Comparison of ENCODE assay signal across 23 cellular contexts in genomic region chr16:48497932-48498760, GRCh38.
DNase-seq lines count a peak whose midpoint lies in the region; ATAC-seq, FAIRE-seq and TF ChIP-seq lines count a peak whose summit lies in the region.
"Had no signal": no experiment of that assay in that cellular context is flagged by ENCODE, and none has a peak within 500 bp of the region (broad histone marks: within the 10 kb centered on the region; RNA-seq: fewer than 3 reads in every experiment).

No MANE protein-coding gene starts in this region.

- peak in 1 of 2 donors; percentile 34 for TF ChIP-seq RAD21 in liver (IDR thresholded peaks at IDR 0.05)

- H3K36me3 ChIP-seq in breast epithelium (no peaks in the 10 kb centered on the region), mammary epithelial cell (ENCODE audit: insufficient read depth, low read length) (no peaks in the 10 kb centered on the region), bronchial epithelial cell (ENCODE audit: control insufficient read depth, insufficient read depth, low read length) (no peaks in the 10 kb centered on the region), liver (ENCODE audit: control insufficient read depth in 4 of 4, insufficient read depth in 3 of 4, low read depth in 1 of 4, low read length in 3 of 4) (no peaks in the 10 kb centered on the region), stomach (no peaks in the 10 kb centered on the region)
- H3K36me3 ChIP-seq: heart right ventricle had no signal

- H3K9me3 ChIP-seq in breast epithelium (no peaks in the 10 kb centered on the region), mammary epithelial cell (replicated peaks; ENCODE audit: insufficient read depth, low read length) (no peaks in the 10 kb centered on the region), liver (ENCODE audit: control insufficient read depth in 4 of 4, low read length in 3 of 4) (no peaks in the 10 kb centered on the region), stomach (peaks cover 0 to 4% (median 0%) of the 10 kb centered on the region in 4 donors)
- H3K9me3 ChIP-seq: SK-N-SH had no signal

- TF ChIP-seq POLR2A in breast epithelium (IDR thresholded peaks at IDR 0.05) (no peak), stomach (IDR thresholded peaks at IDR 0.05) (no peak), erythroblast (IDR thresholded peaks at IDR 0.05; ENCODE audit: low read length) (no peak)

- no peak for ATAC-seq in HG03280 (IDR thresholded peaks at IDR 0.05; ENCODE audit: unreplicated experiment)
- ATAC-seq in activated CD8-positive, alpha-beta T cell treated with anti-CD3 and anti-CD28 coated beads for 36 hours, result no peak
- ATAC-seq: left colon had no signal

- H3K4me3 ChIP-seq in breast epithelium (no peak overlapping the region), mammary epithelial cell (replicated peaks in 1 of 3; ENCODE audit: insufficient read depth in 1 of 3, low read depth in 2 of 3, low read length in 3 of 3) (no peak overlapping the region), bronchial epithelial cell (ENCODE audit: low read depth, low read length) (no peak overlapping the region), liver (ENCODE audit: low read depth in 1 of 3, low read length in 3 of 3) (no peak overlapping the region), stomach (no peak overlapping the region)
- H3K4me3 ChIP-seq: heart right ventricle had no signal

- H3K79me2 ChIP-seq in mammary epithelial cell (ENCODE audit: insufficient read depth, low read length), result no peaks in the 10 kb centered on the region

- in situ Hi-C loops in mammary epithelial cell (cut with MboI; ENCODE audit: low sequenced_read_pairs in 2 of 2), result no loop called here

- no peak for DNase-seq in breast epithelium (ENCODE audit: low spot score in 2 of 2)
- no peak for DNase-seq in mammary epithelial cell
- DNase-seq in bronchial epithelial cell (ENCODE audit: low read depth), result peak; percentile 52
- peak; percentile 36 for DNase-seq in stomach
- no peak for DNase-seq in erythroblast (lab: John Stamatoyannopoulos, UW)
- no peak for DNase-seq in activated CD8-positive, alpha-beta T cell treated with anti-CD3 and anti-CD28 coated beads for 36 hours
- DNase-seq: activated CD4-positive, alpha-beta T cell treated with anti-CD3 and anti-CD28 coated beads, Interleukin-2, amount 10 ng/mL, durations not matched to agents 7 days and 5 days; activated naive CD4-positive, alpha-beta T cell treated with anti-CD3 and anti-CD28 coated beads, Interleukin-2, amount 10 ng/mL, durations not matched to agents 7 days and 5 days; central memory CD4-positive, alpha-beta T cell; COR-L47; DMS79 treated with DMSO at 0.1 percent for 48 hours; heart right ventricle; left colon; NCI-H187 treated with DMSO at 0.1 percent for 48 hours; RPMI8226; SK-N-SH; T-helper 2 cell had no signal

- 68% methylated on average over 7 of the region's 7 CpGs for WGBS in mammary epithelial cell (ENCODE audit: low coverage, missing lambda C conversion rate)
- WGBS in liver, result 38% methylated on average over 7 of the region's 7 CpGs
- WGBS in stomach, 5 donors, result 46 to 88% (median 66%) methylated on average over 2 to 7 of the region's 7 CpGs

- H3K9ac ChIP-seq in mammary epithelial cell (ENCODE audit: insufficient read depth, low read length) (no peak overlapping the region), liver (ENCODE audit: low read depth in 1 of 2, low read length in 2 of 2) (peak overlapping the region in 1 of 2 donors; percentile 36)
- H3K9ac ChIP-seq: SK-N-SH had no signal

- H3K4me1 Mint-ChIP-seq in activated CD8-positive, alpha-beta T cell treated with anti-CD3 and anti-CD28 coated beads for 36 hours (ENCODE audit: low read depth), result no peaks in the 10 kb centered on the region
- H3K4me1 Mint-ChIP-seq: activated CD4-positive, alpha-beta T cell treated with anti-CD3 and anti-CD28 coated beads, Interleukin-2, amount 10 ng/mL, durations not matched to agents 7 days and 5 days; activated naive CD4-positive, alpha-beta T cell treated with anti-CD3 and anti-CD28 coated beads, Interleukin-2, amount 10 ng/mL, durations not matched to agents 7 days and 5 days had no signal

- no peaks in the 10 kb centered on the region for H3K27me3 Mint-ChIP-seq in activated CD8-positive, alpha-beta T cell treated with anti-CD3 and anti-CD28 coated beads for 36 hours
- H3K27me3 Mint-ChIP-seq: activated CD4-positive, alpha-beta T cell treated with anti-CD3 and anti-CD28 coated beads, Interleukin-2, amount 10 ng/mL, durations not matched to agents 7 days and 5 days; activated naive CD4-positive, alpha-beta T cell treated with anti-CD3 and anti-CD28 coated beads, Interleukin-2, amount 10 ng/mL, durations not matched to agents 7 days and 5 days; B cell; natural killer cell treated with Interleukin-12 subunit alpha and Interleukin-12 subunit beta and Interleukin-15 and Interleukin-18, amount 100 ng/mL, for 72 hours; progenitor cell of endocrine pancreas had no signal

- H3K27ac ChIP-seq in breast epithelium (peak overlapping the region; percentile 74 to 91), mammary epithelial cell (ENCODE audit: insufficient read depth, low read depth, low read length) (no peak overlapping the region), liver (ENCODE audit: low read depth in 1 of 2, low read length in 2 of 2) (peak overlapping the region; percentile 74 to 89), stomach (peak overlapping the region in 2 of 5 donors; percentile 63 to 71)

- H3K36me3 Mint-ChIP-seq in activated CD8-positive, alpha-beta T cell treated with anti-CD3 and anti-CD28 coated beads for 36 hours (ENCODE audit: low read depth), result no peaks in the 10 kb centered on the region
- H3K36me3 Mint-ChIP-seq: activated naive CD4-positive, alpha-beta T cell treated with anti-CD3 and anti-CD28 coated beads, Interleukin-2, amount 10 ng/mL, durations not matched to agents 7 days and 5 days; natural killer cell treated with Interleukin-12 subunit alpha and Interleukin-12 subunit beta and Interleukin-15 and Interleukin-18, amount 100 ng/mL, for 72 hours had no signal

- no peak for TF ChIP-seq CTCF in breast epithelium (IDR thresholded peaks at IDR 0.05)
- no peak for TF ChIP-seq CTCF in mammary epithelial cell (conservative IDR thresholded peaks at IDR 0.05 in 1 of 2, IDR thresholded peaks at IDR 0.05 in 1 of 2; ENCODE audit: extremely low read depth in 1 of 2, insufficient read depth in 1 of 2, low read depth in 1 of 2, low read length in 2 of 2)
- TF ChIP-seq CTCF in bronchial epithelial cell (IDR thresholded peaks at IDR 0.05; ENCODE audit: insufficient read depth, low read length, severe bottlenecking), result no peak
- TF ChIP-seq CTCF in liver (IDR thresholded peaks at IDR 0.05; ENCODE audit: low read depth, low read length, missing input control), result no peak
- no peak for TF ChIP-seq CTCF in stomach (IDR thresholded peaks at IDR 0.05)
- TF ChIP-seq CTCF in activated CD8-positive, alpha-beta T cell treated with anti-CD3 and anti-CD28 coated beads for 36 hours (IDR thresholded peaks at IDR 0.05), result no peak

- FAIRE-seq in bronchial epithelial cell (lab: Jason Lieb, UNC), result no peak
- FAIRE-seq: A204.1 had no signal

- H3K4me3 Mint-ChIP-seq in activated CD8-positive, alpha-beta T cell treated with anti-CD3 and anti-CD28 coated beads for 36 hours, result no peak overlapping the region
- H3K4me3 Mint-ChIP-seq: activated CD4-positive, alpha-beta T cell treated with anti-CD3 and anti-CD28 coated beads, Interleukin-2, amount 10 ng/mL, durations not matched to agents 7 days and 5 days; activated naive CD4-positive, alpha-beta T cell treated with anti-CD3 and anti-CD28 coated beads, Interleukin-2, amount 10 ng/mL, durations not matched to agents 7 days and 5 days; B cell; natural killer cell treated with Interleukin-12 subunit alpha and Interleukin-12 subunit beta and Interleukin-15 and Interleukin-18, amount 100 ng/mL, for 72 hours had no signal

- H3K9me3 Mint-ChIP-seq in activated CD8-positive, alpha-beta T cell treated with anti-CD3 and anti-CD28 coated beads for 36 hours, result peaks cover 5% of the 10 kb centered on the region

- H3K27me3 ChIP-seq in breast epithelium (no peaks in the 10 kb centered on the region), mammary epithelial cell (ENCODE audit: insufficient read depth, low read length) (no peaks in the 10 kb centered on the region), bronchial epithelial cell (ENCODE audit: control insufficient read depth, insufficient read depth, low read length) (no peaks in the 10 kb centered on the region), liver (ENCODE audit: control insufficient read depth in 4 of 4, insufficient read depth in 4 of 4, low read length in 3 of 4) (no peaks in the 10 kb centered on the region), stomach (no peaks in the 10 kb centered on the region)
- H3K27me3 ChIP-seq: heart right ventricle had no signal

- BruUV-seq in mammary epithelial cell (replicated peaks; lab: Mats Ljungman, UMichigan), result no TSS peak

- H3K4me1 ChIP-seq in breast epithelium (peaks cover 5 to 8% of the 10 kb centered on the region in 2 donors), mammary epithelial cell (ENCODE audit: insufficient read depth, low read length) (no peaks in the 10 kb centered on the region), liver (ENCODE audit: control insufficient read depth in 4 of 4, insufficient read depth in 4 of 4, low read length in 3 of 4) (peaks cover 10 to 22% (median 14%) of the 10 kb centered on the region in 4 donors), stomach (peaks cover 0 to 35% (median 21%) of the 10 kb centered on the region in 4 donors)

- dilution Hi-C loops in mammary epithelial cell (cut with HindIII; ENCODE audit: low sequenced_read_pairs), result loop anchor here (5.0 kb wide), 1 partner anchor 51 kb away; no protein-coding TSS in a partner anchor

- intact Hi-C loops in breast epithelium (cut with DNase I; ENCODE audit: low total_unique reads), result no loop called here
- intact Hi-C loops in mammary epithelial cell (cut with micrococcal nuclease), result no loop called here
- intact Hi-C loops in stomach (cut with DNase I; ENCODE audit: low total_unique reads), result no loop called here
- intact Hi-C loops in activated CD8-positive, alpha-beta T cell treated with anti-CD3 and anti-CD28 coated beads for 36 hours (cut with micrococcal nuclease), result no loop called here

- CTCF ChIA-PET in mammary epithelial cell (lab: Charles Lee; ENCODE audit: low non-redundant PET), result no interaction called here
- CTCF ChIA-PET in activated CD8-positive, alpha-beta T cell treated with anti-CD3 and anti-CD28 coated beads for 36 hours (lab: Charles Lee), result interaction anchor here (1.0 kb wide), 1 partner anchor 132 kb away, joined by 4 read pairs; no protein-coding TSS in a partner anchor

- H3K4me2 ChIP-seq in mammary epithelial cell (ENCODE audit: insufficient read depth, low read depth, low read length), result no peak overlapping the region
- H3K4me2 ChIP-seq: SK-N-SH had no signal

- H4K20me1 ChIP-seq in mammary epithelial cell (ENCODE audit: insufficient read depth, low read length), result no peaks in the 10 kb centered on the region

- H3K27ac Mint-ChIP-seq in activated CD8-positive, alpha-beta T cell treated with anti-CD3 and anti-CD28 coated beads for 36 hours, result no peak overlapping the region
- H3K27ac Mint-ChIP-seq: activated CD4-positive, alpha-beta T cell treated with anti-CD3 and anti-CD28 coated beads, Interleukin-2, amount 10 ng/mL, durations not matched to agents 7 days and 5 days; B cell; natural killer cell treated with Interleukin-12 subunit alpha and Interleukin-12 subunit beta and Interleukin-15 and Interleukin-18, amount 100 ng/mL, for 72 hours had no signal

- no peak overlapping the region for H2AFZ ChIP-seq in mammary epithelial cell (ENCODE audit: low read depth, low read length)

- no peak for TF ChIP-seq EP300 in stomach (IDR thresholded peaks at IDR 0.05)

- POLR2A ChIA-PET in activated CD8-positive, alpha-beta T cell treated with anti-CD3 and anti-CD28 coated beads for 36 hours (lab: Charles Lee), result interaction anchor here (0.8 kb wide), 1 partner anchor 8 kb away, joined by 3 read pairs; no protein-coding TSS in a partner anchor

Comparison
In these comparisons a context has a peak if more than half of its experiments do, and no peak if none do; other contexts are left out.
1. DNase-seq: peak in bronchial epithelial cell (single experiment) and stomach (single experiment); none in breast epithelium (0 of 2), mammary epithelial cell (single experiment), erythroblast (0 of 2) and activated CD8-positive, alpha-beta T cell treated with anti-CD3 and anti-CD28 coated beads for 36 hours (single experiment).